ENCODE assay signal across 8 cellular contexts in the genomic region with DNA sequence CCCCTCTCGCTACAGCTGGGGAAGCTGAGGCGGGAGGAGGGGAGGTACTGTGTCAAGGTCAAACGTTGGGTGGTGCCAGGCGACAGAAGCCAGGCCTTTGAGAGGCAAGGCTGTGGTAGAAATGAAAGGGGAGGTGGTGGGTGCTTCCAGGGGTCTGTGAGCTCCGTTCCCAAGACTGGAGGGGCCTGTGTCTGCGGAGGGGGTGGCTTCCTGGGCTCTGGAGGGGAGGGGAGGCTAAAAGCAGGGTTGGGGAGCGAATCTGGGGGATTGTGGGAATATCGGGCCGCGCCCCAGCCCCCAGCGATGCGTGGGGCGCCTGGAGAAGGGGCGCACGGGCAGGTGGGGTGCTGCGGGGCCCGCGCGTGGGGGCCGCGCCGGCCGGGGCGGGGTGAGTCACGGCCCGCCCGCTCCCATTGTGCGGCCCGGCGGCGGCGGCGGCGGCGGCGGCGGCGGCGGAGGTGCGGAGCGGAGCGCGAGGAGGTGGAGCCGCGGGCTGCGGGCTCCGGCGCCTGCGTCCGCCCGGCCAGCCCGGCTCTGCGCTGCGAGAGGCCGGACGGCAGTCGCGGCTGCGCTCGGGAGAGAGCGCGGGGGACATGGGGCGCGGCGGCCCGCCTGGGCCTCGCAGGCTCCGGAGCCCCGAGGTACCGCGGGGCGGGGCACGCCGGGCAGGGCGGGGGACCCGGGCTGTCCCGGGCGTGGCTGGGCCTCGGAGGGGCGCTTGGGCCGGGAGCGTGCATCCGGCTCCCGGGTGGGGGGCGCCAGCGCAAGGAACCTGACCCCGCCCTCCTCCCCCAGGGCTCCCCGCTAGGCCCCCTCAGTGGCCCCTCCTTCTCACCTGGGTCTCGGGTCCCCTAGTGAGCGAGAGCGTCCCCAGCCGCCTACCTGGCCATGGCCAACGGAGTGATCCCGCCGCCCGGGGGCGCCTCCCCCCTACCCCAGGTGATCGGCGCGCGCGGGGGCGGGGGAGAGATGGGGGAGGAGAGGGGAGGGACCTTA. TPM values are rescaled to one million over a fixed set of nuclear protein-coding genes. Genes with fewer than 3 reads are reported as not detected.
DNase-seq lines count a peak whose midpoint lies in the region; ATAC-seq and TF ChIP-seq lines count a peak whose summit lies in the region.

A gene with protein sequence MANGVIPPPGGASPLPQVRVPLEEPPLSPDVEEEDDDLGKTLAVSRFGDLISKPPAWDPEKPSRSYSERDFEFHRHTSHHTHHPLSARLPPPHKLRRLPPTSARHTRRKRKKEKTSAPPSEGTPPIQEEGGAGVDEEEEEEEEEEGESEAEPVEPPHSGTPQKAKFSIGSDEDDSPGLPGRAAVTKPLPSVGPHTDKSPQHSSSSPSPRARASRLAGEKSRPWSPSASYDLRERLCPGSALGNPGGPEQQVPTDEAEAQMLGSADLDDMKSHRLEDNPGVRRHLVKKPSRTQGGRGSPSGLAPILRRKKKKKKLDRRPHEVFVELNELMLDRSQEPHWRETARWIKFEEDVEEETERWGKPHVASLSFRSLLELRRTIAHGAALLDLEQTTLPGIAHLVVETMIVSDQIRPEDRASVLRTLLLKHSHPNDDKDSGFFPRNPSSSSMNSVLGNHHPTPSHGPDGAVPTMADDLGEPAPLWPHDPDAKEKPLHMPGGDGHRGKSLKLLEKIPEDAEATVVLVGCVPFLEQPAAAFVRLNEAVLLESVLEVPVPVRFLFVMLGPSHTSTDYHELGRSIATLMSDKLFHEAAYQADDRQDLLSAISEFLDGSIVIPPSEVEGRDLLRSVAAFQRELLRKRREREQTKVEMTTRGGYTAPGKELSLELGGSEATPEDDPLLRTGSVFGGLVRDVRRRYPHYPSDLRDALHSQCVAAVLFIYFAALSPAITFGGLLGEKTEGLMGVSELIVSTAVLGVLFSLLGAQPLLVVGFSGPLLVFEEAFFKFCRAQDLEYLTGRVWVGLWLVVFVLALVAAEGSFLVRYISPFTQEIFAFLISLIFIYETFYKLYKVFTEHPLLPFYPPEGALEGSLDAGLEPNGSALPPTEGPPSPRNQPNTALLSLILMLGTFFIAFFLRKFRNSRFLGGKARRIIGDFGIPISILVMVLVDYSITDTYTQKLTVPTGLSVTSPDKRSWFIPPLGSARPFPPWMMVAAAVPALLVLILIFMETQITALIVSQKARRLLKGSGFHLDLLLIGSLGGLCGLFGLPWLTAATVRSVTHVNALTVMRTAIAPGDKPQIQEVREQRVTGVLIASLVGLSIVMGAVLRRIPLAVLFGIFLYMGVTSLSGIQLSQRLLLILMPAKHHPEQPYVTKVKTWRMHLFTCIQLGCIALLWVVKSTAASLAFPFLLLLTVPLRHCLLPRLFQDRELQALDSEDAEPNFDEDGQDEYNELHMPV (plus strand): TSS at position 526 of the 996 bp plus-strand sequence. CDS start 363 bp downstream, at position 889.

- DNase-seq in NCI-H2227 (lab: John Stamatoyannopoulos, UW; ENCODE audit: unreplicated experiment), result peak; percentile 71
- DNase-seq in NCI-H2227 treated with DMSO at 0.1 percent for 48 hours (lab: John Stamatoyannopoulos, UW), result no peak
- DNase-seq in colonic mucosa, result no peak
- DNase-seq in left lung, result peak in 1 of 2 donors; percentile 77
- peak in 1 of 2 donors; percentile 87 for DNase-seq in upper lobe of left lung

- intact Hi-C loops in colonic mucosa (cut with DNase I) (no loop called here), left lung (cut with DNase I) (no loop called here)

- no peaks in the 10 kb centered on the region for H3K79me2 ChIP-seq in OCI-LY1 (ENCODE audit: insufficient read depth, low read length)

- no peak for TF ChIP-seq POLR2A in upper lobe of left lung (IDR thresholded peaks at IDR 0.05)

- no peaks in the 10 kb centered on the region for H3K9me2 ChIP-seq in OCI-LY1 (ENCODE audit: low read depth, low read length)

- peak; percentile 75 for ATAC-seq in left lung
- ATAC-seq in upper lobe of left lung (ENCODE audit: low FRiP score in 2 of 2), result peak in 1 of 2 donors; percentile 51
- no peak for ATAC-seq in GM19395 (IDR thresholded peaks at IDR 0.05; ENCODE audit: unreplicated experiment)
- no peak for ATAC-seq in GM18498 (IDR thresholded peaks at IDR 0.05; ENCODE audit: unreplicated experiment)

- H3K27me3 ChIP-seq in OCI-LY1 (ENCODE audit: insufficient read depth, low read length) (peaks cover 6% of the 10 kb centered on the region; the same call in 1 of the 2 replicates), colonic mucosa (no peaks in the 10 kb centered on the region), left lung (peaks cover 0 to 52% of the 10 kb centered on the region in 2 donors), upper lobe of left lung (peaks cover 0 to 14% (median 7%) of the 10 kb centered on the region in 4 donors)

- H4K20me1 ChIP-seq in OCI-LY1 (ENCODE audit: insufficient read depth, low read length), result no peaks in the 10 kb centered on the region

- no peak within 1 kb of the TSS for H3K27ac ChIP-seq in OCI-LY1 (ENCODE audit: low read depth, low read length, poor library complexity, severe bottlenecking)
- H3K27ac ChIP-seq in colonic mucosa, result no peak within 1 kb of the TSS
- H3K27ac ChIP-seq in left lung, result no peak within 1 kb of the TSS
- H3K27ac ChIP-seq in upper lobe of left lung, result no peak within 1 kb of the TSS

- TF ChIP-seq CTCF in OCI-LY1 (IDR thresholded peaks at IDR 0.05; ENCODE audit: low read length) (no peak), colonic mucosa (IDR thresholded peaks at IDR 0.05) (no peak), left lung (IDR thresholded peaks at IDR 0.05) (no peak), upper lobe of left lung (IDR thresholded peaks at IDR 0.05) (peak in 1 of 6 experiments; percentile 7)

- WGBS in upper lobe of left lung, 2 donors, result 18 to 20% methylated on average over 15 to 22 of the region's 103 CpGs

- H3K4me3 ChIP-seq in OCI-LY1 (ENCODE audit: low read depth, low read length, poor library complexity, severe bottlenecking), result peak within 1 kb of the TSS; percentile 51
- H3K4me3 ChIP-seq in colonic mucosa, result peak within 1 kb of the TSS; percentile 33
- peak within 1 kb of the TSS; percentile 32 to 34 for H3K4me3 ChIP-seq in left lung
- peak within 1 kb of the TSS in 3 of 4 donors; percentile 41 to 60 (median 58) for H3K4me3 ChIP-seq in upper lobe of left lung

- H3K9me3 ChIP-seq in OCI-LY1 (ENCODE audit: low read length) (no peaks in the 10 kb centered on the region), colonic mucosa (no peaks in the 10 kb centered on the region), left lung (no peaks in the 10 kb centered on the region), upper lobe of left lung (no peaks in the 10 kb centered on the region)

- H3K4me1 ChIP-seq in OCI-LY1 (ENCODE audit: insufficient read depth, low read length, severe bottlenecking) (peaks cover 5% of the 10 kb centered on the region), colonic mucosa (peaks cover 4% of the 10 kb centered on the region), left lung (peaks cover 6 to 7% of the 10 kb centered on the region in 2 donors), upper lobe of left lung (peaks cover 6 to 14% (median 9%) of the 10 kb centered on the region in 4 donors)

- H2AFZ ChIP-seq in OCI-LY1 (ENCODE audit: low read length), result no peak within 1 kb of the TSS

- no peaks in the 10 kb centered on the region for H3F3A ChIP-seq in OCI-LY1 (ENCODE audit: insufficient read depth, low read length)

- no peak for TF ChIP-seq EP300 in upper lobe of left lung (IDR thresholded peaks at IDR 0.05)

- H3K9ac ChIP-seq in OCI-LY1 (ENCODE audit: low read length), result no peak within 1 kb of the TSS; the same call in 1 of the 2 replicates
- H3K9ac ChIP-seq in colonic mucosa (ENCODE audit: low read depth in 2 of 2, low read length in 2 of 2), result peak within 1 kb of the TSS in 1 of 2 donors; percentile 24

- H3K36me3 ChIP-seq in OCI-LY1 (ENCODE audit: insufficient read depth, low read length) (no peaks in the 10 kb centered on the region), colonic mucosa (no peaks in the 10 kb centered on the region), left lung (no peaks in the 10 kb centered on the region), upper lobe of left lung (no peaks in the 10 kb centered on the region)

- H3K4me2 ChIP-seq in OCI-LY1 (ENCODE audit: low read length), result peak within 1 kb of the TSS; percentile 52

RNA-seq across cellular contexts. Expression of the gene that starts here (rescaled TPM):
- total RNA-seq in colonic mucosa, result under 1 TPM; 0.47 to 0.72 TPM
- total RNA-seq in left lung, result 1 to 10 TPM; 2.9 to 5.7 TPM
- total RNA-seq in upper lobe of left lung, result 10 to 100 TPM in 1 of 6 donors, 1 to 10 TPM in 3, under 1 TPM in 2; 0.30 to 14.7 (median 2.1) TPM
